17 cellular contexts compared by ENCODE assay signal in genomic region chr1:240242601-240243144, GRCh38.
DNase-seq lines count a peak whose midpoint lies in the region; TF ChIP-seq lines count a peak whose summit lies in the region.
"Had no signal": no experiment of that assay in that cellular context is flagged by ENCODE, and none has a peak within 500 bp of the region (broad histone marks: within the 10 kb centered on the region; RNA-seq: fewer than 3 reads in every experiment).

No MANE protein-coding gene starts in this region.

- TF ChIP-seq CTCF in H9 (conservative IDR thresholded peaks at IDR 0.05) (no peak), fibroblast of the aortic adventitia (IDR thresholded peaks at IDR 0.05; ENCODE audit: insufficient read depth, low read length) (no peak)

- H4K5ac ChIP-seq in H9 (ENCODE audit: insufficient read length, low read depth, low read length) = no peak overlapping the region

- POLR2A ChIA-PET in HEK293T (lab: Yijun Ruan, JAX) = no interaction called here

- H3K23ac ChIP-seq in H9 (ENCODE audit: insufficient read length, low read depth, low read length) = no peak overlapping the region

- no peaks in the 10 kb centered on the region for H3K79me1 ChIP-seq in H9 (ENCODE audit: insufficient read depth, low read depth, low read length, poor library complexity, severe bottlenecking)

- no peaks in the 10 kb centered on the region for H3K4me1 ChIP-seq in H9 (ENCODE audit: insufficient read depth, low read length)
- H3K4me1 ChIP-seq in SJSA1 (replicated peaks) = peaks cover 43% of the 10 kb centered on the region
- H3K4me1 ChIP-seq: upper lobe of right lung had no signal

- H3K27ac ChIP-seq in H9 (ENCODE audit: insufficient read length, low read depth, low read length) = no peak overlapping the region
- H3K27ac ChIP-seq in SJSA1 = peak overlapping the region; percentile 66
- H3K27ac ChIP-seq: SK-N-MC, upper lobe of right lung had no signal

- H3K9me3 Mint-ChIP-seq in H9 = no peaks in the 10 kb centered on the region

- H2BK120ac ChIP-seq in H9 (ENCODE audit: low read depth, low read length, poor library complexity, severe bottlenecking) = no peak overlapping the region

- H2AFZ ChIP-seq in H9 (ENCODE audit: low read length) = no peak overlapping the region

- no CpG with 5 or more reads among the region's 5 CpGs for WGBS in H9 (ENCODE audit: extremely low coverage, insufficient read length, low lambda C conversion rate)

- H3K79me2 ChIP-seq in H9 (ENCODE audit: insufficient read depth, low read length) = no peaks in the 10 kb centered on the region

- H4K91ac ChIP-seq in H9 (ENCODE audit: insufficient read length, low read depth, low read length) = no peak overlapping the region

- peak overlapping the region; percentile 57; the same call in 1 of the 2 replicates for H3K14ac ChIP-seq in H9 (ENCODE audit: insufficient read depth, low read length)

- no peak overlapping the region for H3K18ac ChIP-seq in H9 (ENCODE audit: insufficient read length, low read depth, low read length)

- H3K4me3 Mint-ChIP-seq in H9 = no peak overlapping the region
- H3K4me3 Mint-ChIP-seq: activated T-helper 1 cell treated with anti-CD3 and anti-CD28 coated beads, Interleukin-12 subunit alpha, Interleukin-12 subunit beta, Interleukin-2, Interleukin-4 antibody, amounts not matched to agents 30 ng/mL and 10 ng/mL and 1 ng/mL, durations not matched to agents 14 hours and 24 hours and 36 hours; naive thymus-derived CD4-positive, alpha-beta T cell had no signal

- H3K4me2 ChIP-seq in H9 (ENCODE audit: insufficient read depth, insufficient read length, low read length) = no peak overlapping the region

- no peaks in the 10 kb centered on the region for H4K20me1 ChIP-seq in H9 (ENCODE audit: control insufficient read depth, insufficient read depth, insufficient read length)

- H2BK5ac ChIP-seq in H9 (ENCODE audit: insufficient read length, low read length) = no peak overlapping the region

- no peak overlapping the region for H3K9ac ChIP-seq in H9 (ENCODE audit: extremely low read depth, insufficient read length, low read length)

- H2BK15ac ChIP-seq in H9 (ENCODE audit: low read depth, low read length) = no peak overlapping the region

- H3K9me3 ChIP-seq in H9 (ENCODE audit: control insufficient read depth, low read depth, low read length) (no peaks in the 10 kb centered on the region), SJSA1 (replicated peaks) (no peaks in the 10 kb centered on the region)
- H3K9me3 ChIP-seq: upper lobe of right lung had no signal

- no peak overlapping the region for H3K56ac ChIP-seq in H9 (ENCODE audit: insufficient read length, low read depth, low read length)

- no peak overlapping the region for H3K27ac Mint-ChIP-seq in H9
- H3K27ac Mint-ChIP-seq: activated T-helper 1 cell treated with anti-CD3 and anti-CD28 coated beads, Interleukin-12 subunit alpha, Interleukin-12 subunit beta, Interleukin-2, Interleukin-4 antibody, amounts not matched to agents 30 ng/mL and 10 ng/mL and 1 ng/mL, durations not matched to agents 14 hours and 24 hours and 36 hours; naive thymus-derived CD4-positive, alpha-beta T cell had no signal

- H3K4me1 Mint-ChIP-seq in H9 = peaks cover 15 to 16% of the 10 kb centered on the region in 2 experiments

- no peaks in the 10 kb centered on the region for H3K23me2 ChIP-seq in H9 (ENCODE audit: insufficient read length, low read depth, low read length, poor library complexity, severe bottlenecking)

- no peak overlapping the region for H4K8ac ChIP-seq in H9 (replicated peaks; ENCODE audit: insufficient read length, low read depth, low read length)

- CTCF ChIA-PET in HEK293T (lab: Yijun Ruan, JAX) = no interaction called here

- H3K27me3 ChIP-seq in H9 (ENCODE audit: insufficient read depth, low read length) (no peaks in the 10 kb centered on the region), SJSA1 (replicated peaks) (no peaks in the 10 kb centered on the region)
- H3K27me3 ChIP-seq: upper lobe of right lung had no signal

- H3T11ph ChIP-seq in H9 (ENCODE audit: low read length) = no peak overlapping the region

- no peak overlapping the region for H2BK12ac ChIP-seq in H9 (ENCODE audit: insufficient read length, low read depth, low read length)

- no peak overlapping the region for H2BK20ac ChIP-seq in H9 (ENCODE audit: low read depth, low read length, poor library complexity, severe bottlenecking)

- no peaks in the 10 kb centered on the region for H3K36me3 ChIP-seq in SJSA1
- H3K36me3 ChIP-seq: upper lobe of right lung had no signal

- DNase-seq in A172 (ENCODE audit: low spot score) = peak; percentile 87
- DNase-seq in H9 = no peak
- peak; percentile 83 to 92 for DNase-seq in SJSA1 (ENCODE audit: low read depth in 1 of 2, low spot score in 2 of 2)
- peak; percentile 82 for DNase-seq in fibroblast of the aortic adventitia (ENCODE audit: low read depth)
- no peak for DNase-seq in activated naive CD4-positive, alpha-beta T cell treated with Interleukin-2 at 50 U/mL for 16 hours
- no peak for DNase-seq in HEK293T (ENCODE audit: extremely low spot score)
- DNase-seq in NCI-H774 (lab: John Stamatoyannopoulos, UW) = no peak
- no peak for DNase-seq in COR-L47 (lab: John Stamatoyannopoulos, UW)
- DNase-seq: activated CD4-positive, alpha-beta T cell treated with anti-CD3 and anti-CD28 coated beads for 1 hour; caudate nucleus; erythroblast; naive thymus-derived CD4-positive, alpha-beta T cell; NCI-H510A treated with DMSO at 0.1 percent for 48 hours; stimulated activated CD4-positive, alpha-beta T cell treated with anti-CD3 and anti-CD28 coated beads, Interleukin-12 subunit alpha, Interleukin-12 subunit beta, amount 100 ng/mL, for 4 hours; upper lobe of right lung had no signal

- no peak overlapping the region for H3K4ac ChIP-seq in H9 (ENCODE audit: low read depth, low read length)

- H3K4me3 ChIP-seq in SJSA1 = no peak overlapping the region
- H3K4me3 ChIP-seq in fibroblast of the aortic adventitia (ENCODE audit: low read depth, low read length) = no peak overlapping the region
- H3K4me3 ChIP-seq: SK-N-MC, upper lobe of right lung had no signal

- H2AK5ac ChIP-seq in H9 (ENCODE audit: insufficient read length, low read length) = no peak overlapping the region

- no peaks in the 10 kb centered on the region; a peak in 1 of 7 replicates for H3K36me3 Mint-ChIP-seq in H9 (ENCODE audit: insufficient read depth in 1 of 3, low read depth in 3 of 3)
- H3K36me3 Mint-ChIP-seq: naive thymus-derived CD4-positive, alpha-beta T cell had no signal

- H3K27me3 Mint-ChIP-seq in H9 (ENCODE audit: low read depth) = no peaks in the 10 kb centered on the region
- H3K27me3 Mint-ChIP-seq: naive thymus-derived CD4-positive, alpha-beta T cell had no signal

TF ChIP-seq in HEK293T, 16 proteins besides CTCF, POLR2A, EP300 and RAD21:
- TF ChIP-seq, protein P1, sequence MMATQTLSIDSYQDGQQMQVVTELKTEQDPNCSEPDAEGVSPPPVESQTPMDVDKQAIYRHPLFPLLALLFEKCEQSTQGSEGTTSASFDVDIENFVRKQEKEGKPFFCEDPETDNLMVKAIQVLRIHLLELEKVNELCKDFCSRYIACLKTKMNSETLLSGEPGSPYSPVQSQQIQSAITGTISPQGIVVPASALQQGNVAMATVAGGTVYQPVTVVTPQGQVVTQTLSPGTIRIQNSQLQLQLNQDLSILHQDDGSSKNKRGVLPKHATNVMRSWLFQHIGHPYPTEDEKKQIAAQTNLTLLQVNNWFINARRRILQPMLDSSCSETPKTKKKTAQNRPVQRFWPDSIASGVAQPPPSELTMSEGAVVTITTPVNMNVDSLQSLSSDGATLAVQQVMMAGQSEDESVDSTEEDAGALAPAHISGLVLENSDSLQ (IDR thresholded peaks at IDR 0.05) = no peak
- TF ChIP-seq CTBP1 (IDR thresholded peaks at IDR 0.05; ENCODE audit: borderline replicate concordance) (no peak), SP1 (IDR thresholded peaks at IDR 0.05) (no peak), HDGF (IDR thresholded peaks at IDR 0.05; ENCODE audit: borderline replicate concordance) (no peak), NFRKB (IDR thresholded peaks at IDR 0.05) (no peak), FOXA1 (IDR thresholded peaks at IDR 0.05) (no peak), FOXK2 (IDR thresholded peaks at IDR 0.05) (no peak), TARDBP (IDR thresholded peaks at IDR 0.05) (no peak), SUZ12 (IDR thresholded peaks at IDR 0.05) (no peak), BHLHE40 (IDR thresholded peaks at IDR 0.05; ENCODE audit: borderline replicate concordance) (no peak)

Comparison
In these comparisons a context has a peak if more than half of its experiments do, and no peak if none do; other contexts are left out.
1. DNase-seq: peak in A172 (single experiment), SJSA1 (2 of 2) and fibroblast of the aortic adventitia (single experiment); none in H9 (single experiment), activated naive CD4-positive, alpha-beta T cell treated with Interleukin-2 at 50 U/mL for 16 hours (single experiment), HEK293T (single experiment), NCI-H774 (single experiment) and COR-L47 (single experiment).